13 cellular contexts compared by ENCODE assay signal in the genomic region with DNA sequence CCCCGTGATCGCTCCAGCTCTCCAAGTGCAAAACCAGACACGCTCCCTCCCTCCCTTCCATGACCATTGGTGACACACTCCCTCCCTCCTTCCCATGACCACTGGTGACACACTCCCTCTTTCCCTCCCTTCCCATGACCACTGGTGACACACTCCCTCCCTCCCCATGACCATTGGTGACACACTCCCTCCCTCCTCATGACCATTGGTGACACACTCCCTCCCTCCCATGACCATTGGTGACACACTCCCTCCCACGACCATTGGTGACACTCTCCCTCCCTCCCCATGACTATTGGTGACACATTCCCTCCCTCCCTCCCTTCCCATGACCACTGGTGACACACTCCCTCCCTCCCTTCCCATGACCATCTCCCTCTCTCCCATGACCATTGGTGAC. TPM values are rescaled to one million over a fixed set of nuclear protein-coding genes. Genes with fewer than 3 reads are reported as not detected.
DNase-seq lines count a peak whose midpoint lies in the region; ATAC-seq and TF ChIP-seq lines count a peak whose summit lies in the region.
"Had no signal": no experiment of that assay in that cellular context is flagged by ENCODE, and none has a peak within 500 bp of the region (broad histone marks: within the 10 kb centered on the region; RNA-seq: fewer than 3 reads in every experiment).

No MANE protein-coding gene starts in this region.

- no peak for TF ChIP-seq POLR2A in HCT116 (IDR thresholded peaks at IDR 0.05; ENCODE audit: borderline replicate concordance, extremely low read depth, insufficient read depth, insufficient read length)

- POLR2A ChIA-PET in HCT116 (lab: Charles Lee): no interaction called here

- ATAC-seq in HCT116: peak; percentile 38; the same call in 1 of the 2 replicates
- no peak for ATAC-seq in HG02870 (IDR thresholded peaks at IDR 0.05; ENCODE audit: unreplicated experiment)

- no peaks in the 10 kb centered on the region for H3K4me1 ChIP-seq in HCT116 (ENCODE audit: control insufficient read depth in 1 of 2, insufficient read depth in 2 of 2, low read length in 2 of 2)
- no peaks in the 10 kb centered on the region for H3K4me1 ChIP-seq in mesenchymal stem cell (ENCODE audit: control insufficient read depth, insufficient read depth, low read depth, low read length)
- H3K4me1 ChIP-seq: prostate gland had no signal

- no peak overlapping the region for H2BK15ac ChIP-seq in mesenchymal stem cell (ENCODE audit: low read depth, poor library complexity, severe bottlenecking)

- in situ Hi-C loops in Caki2 (cut with HindIII; ENCODE audit: low pct_unique_long_range_greater_than_20kb, low sequenced_read_pairs): no loop called here

- no peak overlapping the region for H2BK5ac ChIP-seq in mesenchymal stem cell (ENCODE audit: low read depth, low read length, poor library complexity, severe bottlenecking)

- H3K4me2 ChIP-seq in HCT116 (ENCODE audit: low read length) (no peak overlapping the region), mesenchymal stem cell (ENCODE audit: low read length, poor library complexity, severe bottlenecking) (no peak overlapping the region)

- TF ChIP-seq CTCF in HCT116 (IDR thresholded peaks at IDR 0.05 in 2 of 3, conservative IDR thresholded peaks at IDR 0.05 in 1 of 3; ENCODE audit: borderline replicate concordance in 1 of 3, insufficient read depth in 1 of 3, low read depth in 2 of 3, low read length in 2 of 3): no peak

- no peaks in the 10 kb centered on the region for H3K79me1 ChIP-seq in mesenchymal stem cell (replicated peaks; ENCODE audit: low read length, poor library complexity, severe bottlenecking)

- BruUV-seq in HCT116 (replicated peaks; lab: Mats Ljungman, UMichigan): no TSS peak

- no peak overlapping the region for H4K8ac ChIP-seq in mesenchymal stem cell (ENCODE audit: low read length)

- no peaks in the 10 kb centered on the region for H3K9me2 ChIP-seq in HCT116 (ENCODE audit: insufficient read depth)

- TF ChIP-seq RAD21 in HCT116 (IDR thresholded peaks at IDR 0.05; ENCODE audit: low read depth): no peak

- H3K4me3 ChIP-seq in HCT116 (replicated peaks in 1 of 2; ENCODE audit: low read depth in 1 of 2, low read length in 2 of 2) (no peak overlapping the region), mesenchymal stem cell (ENCODE audit: insufficient read depth in 1 of 2, low read depth in 1 of 2, low read length in 2 of 2) (no peak overlapping the region)
- H3K4me3 ChIP-seq: lung, prostate gland had no signal

- H2AFZ ChIP-seq in HCT116 (ENCODE audit: low read depth, low read length, poor library complexity, severe bottlenecking) (no peak overlapping the region), mesenchymal stem cell (ENCODE audit: low read depth, low read length) (no peak overlapping the region)

- no peak overlapping the region for H2AK5ac ChIP-seq in mesenchymal stem cell (ENCODE audit: low read length, severe bottlenecking)

- no peaks in the 10 kb centered on the region for H4K20me1 ChIP-seq in HCT116 (ENCODE audit: insufficient read depth)

- H3K27ac ChIP-seq in HCT116 (ENCODE audit: low read depth, low read length) (no peak overlapping the region), caudate nucleus (ENCODE audit: low read depth, low read length) (peak overlapping the region; percentile 99), mesenchymal stem cell (ENCODE audit: low read length, poor library complexity, severe bottlenecking) (no peak overlapping the region)
- H3K27ac ChIP-seq: prostate gland had no signal

- H2BK120ac ChIP-seq in mesenchymal stem cell (ENCODE audit: low read depth, low read length): no peak overlapping the region

- no peak overlapping the region for H3K18ac ChIP-seq in mesenchymal stem cell (ENCODE audit: low read depth in 1 of 2, low read length in 2 of 2)

- H4K91ac ChIP-seq in mesenchymal stem cell (ENCODE audit: low read length): no peak overlapping the region

- RAD21 ChIA-PET in HCT116 (lab: Charles Lee; ENCODE audit: low non-redundant PET in 1 of 2, low total read pairs in 2 of 2, uncharacterized antibody in 2 of 2, unreplicated experiment in 2 of 2): no interaction called here

- intact Hi-C loops in HCT116 (cut with micrococcal nuclease): no loop called here

- no peak overlapping the region for H3K23ac ChIP-seq in mesenchymal stem cell (ENCODE audit: low read length in 2 of 2)

- H3K14ac ChIP-seq in mesenchymal stem cell (ENCODE audit: low read length in 2 of 2): no peak overlapping the region

- peak; percentile 61 for DNase-seq in Caki2 (ENCODE audit: low read depth)
- DNase-seq in HCT116 (ENCODE audit: low read depth, low spot score): peak; percentile 12
- peak in 4 of 61 donors; percentile 13 to 84 (median 58) for DNase-seq in caudate nucleus (lab: John Stamatoyannopoulos, UW)
- DNase-seq in mesenchymal stem cell: peak; percentile 1
- no peak for DNase-seq in AML-193 (lab: John Stamatoyannopoulos, UW)
- DNase-seq in kidney glomerular epithelial cell (lab: John Stamatoyannopoulos, UW): no peak
- DNase-seq in activated CD4-positive, alpha-beta T cell treated with anti-CD3 and anti-CD28 coated beads, Interleukin-2, amount 50 U/mL, for 1 hour: no peak
- DNase-seq: COR-L47; NCI-H187 treated with DMSO at 0.1 percent for 48 hours; NK-92 treated with Interleukin-12 subunit alpha and Interleukin-12 subunit beta, amount 100 ng/mL, for 24 hours had no signal

- H3K27me3 ChIP-seq in HCT116 (ENCODE audit: insufficient read depth, low read length): no peaks in the 10 kb centered on the region
- H3K27me3 ChIP-seq in mesenchymal stem cell (ENCODE audit: control insufficient read depth in 1 of 2, insufficient read depth in 1 of 2, low read length in 2 of 2): no peaks in the 10 kb centered on the region

- H3K9me3 ChIP-seq in HCT116 (ENCODE audit: control insufficient read depth in 1 of 2, insufficient read depth in 1 of 2, low read depth in 1 of 2, low read length in 2 of 2): no peaks in the 10 kb centered on the region
- H3K9me3 ChIP-seq in mesenchymal stem cell (ENCODE audit: control insufficient read depth, low read length): no peaks in the 10 kb centered on the region
- H3K9me3 ChIP-seq: prostate gland had no signal

- 76% methylated on average over 4 of the region's 4 CpGs for WGBS in mesenchymal stem cell

- no peaks in the 10 kb centered on the region for H3K79me2 ChIP-seq in HCT116 (ENCODE audit: insufficient read depth, low read length)

- H3K36me3 ChIP-seq in HCT116 (ENCODE audit: control insufficient read depth in 1 of 2, insufficient read depth in 2 of 2, low read length in 2 of 2): no peaks in the 10 kb centered on the region; a peak in 1 of 4 replicates
- peaks cover 6 to 9% of the 10 kb centered on the region in 2 experiments for H3K36me3 ChIP-seq in mesenchymal stem cell (ENCODE audit: control insufficient read depth in 1 of 2, insufficient read depth in 2 of 2, low read depth in 1 of 2, low read length in 2 of 2)
- H3K36me3 ChIP-seq: prostate gland had no signal

- no peak overlapping the region for H2BK12ac ChIP-seq in mesenchymal stem cell (ENCODE audit: low read length in 2 of 2)

- H3K4ac ChIP-seq in mesenchymal stem cell (ENCODE audit: low read depth in 1 of 2, low read length in 2 of 2): no peak overlapping the region

- CTCF ChIA-PET in HCT116 (lab: Charles Lee): no interaction called here

- H3K9ac ChIP-seq in HCT116 (ENCODE audit: low read length) (no peak overlapping the region), mesenchymal stem cell (ENCODE audit: low read length) (no peak overlapping the region)

TF ChIP-seq in HCT116, 20 proteins besides CTCF, POLR2A, EP300 and RAD21:
- TF ChIP-seq SIN3A (IDR thresholded peaks at IDR 0.05; ENCODE audit: low read depth) (no peak), SP1 (IDR thresholded peaks at IDR 0.05; ENCODE audit: low read depth) (no peak), SRF (IDR thresholded peaks at IDR 0.05; ENCODE audit: low read depth) (no peak), ELF1 (IDR thresholded peaks at IDR 0.05; ENCODE audit: borderline replicate concordance, low read depth) (no peak), EGR1 (IDR thresholded peaks at IDR 0.05; ENCODE audit: low read depth) (no peak), JUND (IDR thresholded peaks at IDR 0.05) (no peak), EZH2 (IDR thresholded peaks at IDR 0.05) (no peak), TCF7L2 (IDR thresholded peaks at IDR 0.05; ENCODE audit: borderline replicate concordance, extremely low read depth, insufficient read depth, insufficient read length) (no peak)
- TF ChIP-seq, protein P1, sequence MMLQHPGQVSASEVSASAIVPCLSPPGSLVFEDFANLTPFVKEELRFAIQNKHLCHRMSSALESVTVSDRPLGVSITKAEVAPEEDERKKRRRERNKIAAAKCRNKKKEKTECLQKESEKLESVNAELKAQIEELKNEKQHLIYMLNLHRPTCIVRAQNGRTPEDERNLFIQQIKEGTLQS (IDR thresholded peaks at IDR 0.05): no peak

RNA-seq across cellular contexts. Expression of a gene that starts 56.3 kb away (rescaled TPM):
- total RNA-seq in Caki2 (2014; rRNA removed; shearing (Covaris generic); ENCODE audit: low replicate concordance): 16.5 and 35.6 TPM in 2 replicates
- 12.8 TPM for total RNA-seq in HCT116 (2021; ENCODE audit: unreplicated experiment)
- 17.9 and 18.6 TPM in 2 replicates for polyA plus RNA-seq in HCT116 (2012)
- polyA plus RNA-seq in mesenchymal stem cell (2013, experiment 1 of 2): 4.3 TPM
- 5.4 TPM for polyA plus RNA-seq in mesenchymal stem cell (2013, experiment 2 of 2)

Comparison
In these comparisons a context has a peak if more than half of its experiments do, and no peak if none do; other contexts are left out.
1. DNase-seq: peak in Caki2 (single experiment), HCT116 (single experiment) and mesenchymal stem cell (single experiment); none in AML-193 (0 of 2), kidney glomerular epithelial cell (single experiment) and activated CD4-positive, alpha-beta T cell treated with anti-CD3 and anti-CD28 coated beads, Interleukin-2, amount 50 U/mL, for 1 hour (single experiment).